ENCODE assay signal across 1 cellular context in the genomic region with DNA sequence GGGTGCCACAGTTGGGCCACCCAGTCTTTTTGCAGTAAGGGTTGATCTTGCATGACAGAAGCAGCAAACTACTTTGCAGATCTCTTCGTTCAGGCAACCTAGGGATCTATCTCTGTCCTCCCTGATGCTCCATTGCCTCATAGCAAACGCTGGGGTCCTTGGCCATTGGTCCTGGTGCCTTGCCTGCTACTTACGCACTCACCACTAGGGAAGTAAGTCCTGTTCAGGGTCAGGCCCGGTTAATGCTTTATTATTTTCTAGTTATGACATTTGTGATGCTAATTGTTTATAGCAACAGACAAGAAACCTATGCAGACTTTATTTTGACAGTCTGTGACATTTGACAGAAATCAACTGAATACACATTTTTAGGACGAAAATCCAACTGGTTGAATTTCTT.
TF ChIP-seq lines count a peak whose summit lies in the region.

No MANE protein-coding gene starts in this region.

TF ChIP-seq in WTC11, 78 proteins besides CTCF, POLR2A, EP300 and RAD21 (continued from another document):
- TF ChIP-seq, protein P1, sequence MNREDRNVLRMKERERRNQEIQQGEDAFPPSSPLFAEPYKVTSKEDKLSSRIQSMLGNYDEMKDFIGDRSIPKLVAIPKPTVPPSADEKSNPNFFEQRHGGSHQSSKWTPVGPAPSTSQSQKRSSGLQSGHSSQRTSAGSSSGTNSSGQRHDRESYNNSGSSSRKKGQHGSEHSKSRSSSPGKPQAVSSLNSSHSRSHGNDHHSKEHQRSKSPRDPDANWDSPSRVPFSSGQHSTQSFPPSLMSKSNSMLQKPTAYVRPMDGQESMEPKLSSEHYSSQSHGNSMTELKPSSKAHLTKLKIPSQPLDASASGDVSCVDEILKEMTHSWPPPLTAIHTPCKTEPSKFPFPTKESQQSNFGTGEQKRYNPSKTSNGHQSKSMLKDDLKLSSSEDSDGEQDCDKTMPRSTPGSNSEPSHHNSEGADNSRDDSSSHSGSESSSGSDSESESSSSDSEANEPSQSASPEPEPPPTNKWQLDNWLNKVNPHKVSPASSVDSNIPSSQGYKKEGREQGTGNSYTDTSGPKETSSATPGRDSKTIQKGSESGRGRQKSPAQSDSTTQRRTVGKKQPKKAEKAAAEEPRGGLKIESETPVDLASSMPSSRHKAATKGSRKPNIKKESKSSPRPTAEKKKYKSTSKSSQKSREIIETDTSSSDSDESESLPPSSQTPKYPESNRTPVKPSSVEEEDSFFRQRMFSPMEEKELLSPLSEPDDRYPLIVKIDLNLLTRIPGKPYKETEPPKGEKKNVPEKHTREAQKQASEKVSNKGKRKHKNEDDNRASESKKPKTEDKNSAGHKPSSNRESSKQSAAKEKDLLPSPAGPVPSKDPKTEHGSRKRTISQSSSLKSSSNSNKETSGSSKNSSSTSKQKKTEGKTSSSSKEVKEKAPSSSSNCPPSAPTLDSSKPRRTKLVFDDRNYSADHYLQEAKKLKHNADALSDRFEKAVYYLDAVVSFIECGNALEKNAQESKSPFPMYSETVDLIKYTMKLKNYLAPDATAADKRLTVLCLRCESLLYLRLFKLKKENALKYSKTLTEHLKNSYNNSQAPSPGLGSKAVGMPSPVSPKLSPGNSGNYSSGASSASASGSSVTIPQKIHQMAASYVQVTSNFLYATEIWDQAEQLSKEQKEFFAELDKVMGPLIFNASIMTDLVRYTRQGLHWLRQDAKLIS (CRISPR knock-in tag; IDR thresholded peaks at IDR 0.05; ENCODE audit: borderline replicate concordance): no peak
- TF ChIP-seq, protein P2, sequence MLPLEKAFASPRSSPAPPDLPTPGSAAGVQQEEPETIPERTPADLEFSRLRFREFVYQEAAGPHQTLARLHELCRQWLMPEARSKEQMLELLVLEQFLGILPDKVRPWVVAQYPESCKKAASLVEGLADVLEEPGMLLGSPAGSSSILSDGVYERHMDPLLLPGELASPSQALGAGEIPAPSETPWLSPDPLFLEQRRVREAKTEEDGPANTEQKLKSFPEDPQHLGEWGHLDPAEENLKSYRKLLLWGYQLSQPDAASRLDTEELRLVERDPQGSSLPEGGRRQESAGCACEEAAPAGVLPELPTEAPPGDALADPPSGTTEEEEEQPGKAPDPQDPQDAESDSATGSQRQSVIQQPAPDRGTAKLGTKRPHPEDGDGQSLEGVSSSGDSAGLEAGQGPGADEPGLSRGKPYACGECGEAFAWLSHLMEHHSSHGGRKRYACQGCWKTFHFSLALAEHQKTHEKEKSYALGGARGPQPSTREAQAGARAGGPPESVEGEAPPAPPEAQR (CRISPR knock-in tag; IDR thresholded peaks at IDR 0.05): no peak
